ENCODE assay signal across 1 cellular context in the genomic region with DNA sequence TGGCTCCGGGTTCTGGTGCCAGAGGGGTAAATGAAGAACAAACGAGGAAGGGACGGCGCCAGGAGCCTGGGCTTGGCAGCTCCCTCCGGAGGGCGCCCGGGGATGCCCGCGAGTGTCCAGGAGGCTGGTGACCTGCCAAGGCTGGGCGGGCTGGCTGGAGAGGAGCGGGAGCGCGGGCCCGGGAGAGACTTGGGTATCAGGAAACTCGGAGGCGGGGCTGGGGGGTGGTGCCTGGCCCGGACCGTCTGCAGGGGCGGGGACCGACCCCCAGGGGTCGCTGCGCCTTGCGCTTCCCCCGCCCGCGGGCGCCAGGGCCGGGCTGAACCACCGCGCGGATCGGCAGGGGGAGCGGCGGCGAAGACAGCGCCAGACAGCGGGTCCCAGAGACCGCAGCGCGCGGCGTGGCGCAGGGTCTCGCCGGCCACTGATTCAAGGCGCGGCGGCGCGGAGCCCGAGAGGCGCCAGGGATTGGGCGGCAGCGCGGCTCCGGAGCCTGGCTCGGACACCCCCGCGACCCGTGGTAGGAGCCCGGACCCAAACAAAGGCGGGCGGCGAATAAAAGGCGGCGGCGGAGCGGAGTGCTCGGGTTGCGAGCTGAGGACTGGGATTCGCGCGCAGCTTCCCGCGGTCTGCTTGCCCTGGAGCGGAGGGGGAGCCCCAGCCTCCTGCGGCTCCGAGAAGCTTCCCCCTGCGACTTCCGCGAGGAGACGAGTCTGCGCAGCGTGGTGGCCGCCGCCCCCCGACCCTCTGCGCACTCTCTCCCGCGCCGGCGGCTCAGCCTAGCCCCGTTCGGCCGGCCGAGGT.
TF ChIP-seq lines count a peak whose summit lies in the region.

A gene with protein sequence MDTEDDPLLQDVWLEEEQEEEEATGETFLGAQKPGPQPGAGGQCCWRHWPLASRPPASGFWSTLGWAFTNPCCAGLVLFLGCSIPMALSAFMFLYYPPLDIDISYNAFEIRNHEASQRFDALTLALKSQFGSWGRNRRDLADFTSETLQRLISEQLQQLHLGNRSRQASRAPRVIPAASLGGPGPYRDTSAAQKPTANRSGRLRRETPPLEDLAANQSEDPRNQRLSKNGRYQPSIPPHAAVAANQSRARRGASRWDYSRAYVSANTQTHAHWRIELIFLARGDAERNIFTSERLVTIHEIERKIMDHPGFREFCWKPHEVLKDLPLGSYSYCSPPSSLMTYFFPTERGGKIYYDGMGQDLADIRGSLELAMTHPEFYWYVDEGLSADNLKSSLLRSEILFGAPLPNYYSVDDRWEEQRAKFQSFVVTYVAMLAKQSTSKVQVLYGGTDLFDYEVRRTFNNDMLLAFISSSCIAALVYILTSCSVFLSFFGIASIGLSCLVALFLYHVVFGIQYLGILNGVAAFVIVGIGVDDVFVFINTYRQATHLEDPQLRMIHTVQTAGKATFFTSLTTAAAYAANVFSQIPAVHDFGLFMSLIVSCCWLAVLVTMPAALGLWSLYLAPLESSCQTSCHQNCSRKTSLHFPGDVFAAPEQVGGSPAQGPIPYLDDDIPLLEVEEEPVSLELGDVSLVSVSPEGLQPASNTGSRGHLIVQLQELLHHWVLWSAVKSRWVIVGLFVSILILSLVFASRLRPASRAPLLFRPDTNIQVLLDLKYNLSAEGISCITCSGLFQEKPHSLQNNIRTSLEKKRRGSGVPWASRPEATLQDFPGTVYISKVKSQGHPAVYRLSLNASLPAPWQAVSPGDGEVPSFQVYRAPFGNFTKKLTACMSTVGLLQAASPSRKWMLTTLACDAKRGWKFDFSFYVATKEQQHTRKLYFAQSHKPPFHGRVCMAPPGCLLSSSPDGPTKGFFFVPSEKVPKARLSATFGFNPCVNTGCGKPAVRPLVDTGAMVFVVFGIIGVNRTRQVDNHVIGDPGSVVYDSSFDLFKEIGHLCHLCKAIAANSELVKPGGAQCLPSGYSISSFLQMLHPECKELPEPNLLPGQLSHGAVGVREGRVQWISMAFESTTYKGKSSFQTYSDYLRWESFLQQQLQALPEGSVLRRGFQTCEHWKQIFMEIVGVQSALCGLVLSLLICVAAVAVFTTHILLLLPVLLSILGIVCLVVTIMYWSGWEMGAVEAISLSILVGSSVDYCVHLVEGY (N-terminal part only) (plus strand): TSS at position 585 of the 804 bp plus-strand sequence. CDS start 21,838 bp downstream, outside the sequence.

TF ChIP-seq in K562, 482 proteins besides CTCF, POLR2A, EP300 and RAD21 (continued from another document):
- TF ChIP-seq, protein P1, sequence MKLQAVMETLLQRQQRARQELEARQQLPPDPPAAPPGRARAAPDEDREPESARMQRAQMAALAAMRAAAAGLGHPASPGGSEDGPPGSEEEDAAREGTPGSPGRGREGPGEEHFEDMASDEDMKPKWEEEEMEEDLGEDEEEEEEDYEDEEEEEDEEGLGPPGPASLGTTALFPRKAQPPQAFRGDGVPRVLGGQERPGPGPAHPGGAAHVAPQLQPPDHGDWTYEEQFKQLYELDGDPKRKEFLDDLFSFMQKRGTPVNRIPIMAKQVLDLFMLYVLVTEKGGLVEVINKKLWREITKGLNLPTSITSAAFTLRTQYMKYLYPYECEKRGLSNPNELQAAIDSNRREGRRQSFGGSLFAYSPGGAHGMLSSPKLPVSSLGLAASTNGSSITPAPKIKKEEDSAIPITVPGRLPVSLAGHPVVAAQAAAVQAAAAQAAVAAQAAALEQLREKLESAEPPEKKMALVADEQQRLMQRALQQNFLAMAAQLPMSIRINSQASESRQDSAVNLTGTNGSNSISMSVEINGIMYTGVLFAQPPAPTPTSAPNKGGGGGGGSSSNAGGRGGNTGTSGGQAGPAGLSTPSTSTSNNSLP (IDR thresholded peaks at IDR 0.05; ENCODE audit: borderline replicate concordance, low read depth, low read length) = no peak
- TF ChIP-seq NFIC (IDR thresholded peaks at IDR 0.05) (peak; percentile 25; the same call in 1 of the 2 replicates), PTBP1 (IDR thresholded peaks at IDR 0.05; ENCODE audit: low read depth, low read length) (no peak), ERF (CRISPR knock-in tag; IDR thresholded peaks at IDR 0.05) (no peak), MXI1 (IDR thresholded peaks at IDR 0.05; ENCODE audit: low read depth, low read length) (no peak), ESRRB (CRISPR knock-in tag; IDR thresholded peaks at IDR 0.05; ENCODE audit: borderline replicate concordance) (no peak), GABPB1 (CRISPR knock-in tag; IDR thresholded peaks at IDR 0.05) (peak; percentile 63), GATAD2A (IDR thresholded peaks at IDR 0.05) (no peak)
TF ChIP-seq in K562: peak in this region for 89.
